ENCODE assay signal across 8 cellular contexts in the genomic region with DNA sequence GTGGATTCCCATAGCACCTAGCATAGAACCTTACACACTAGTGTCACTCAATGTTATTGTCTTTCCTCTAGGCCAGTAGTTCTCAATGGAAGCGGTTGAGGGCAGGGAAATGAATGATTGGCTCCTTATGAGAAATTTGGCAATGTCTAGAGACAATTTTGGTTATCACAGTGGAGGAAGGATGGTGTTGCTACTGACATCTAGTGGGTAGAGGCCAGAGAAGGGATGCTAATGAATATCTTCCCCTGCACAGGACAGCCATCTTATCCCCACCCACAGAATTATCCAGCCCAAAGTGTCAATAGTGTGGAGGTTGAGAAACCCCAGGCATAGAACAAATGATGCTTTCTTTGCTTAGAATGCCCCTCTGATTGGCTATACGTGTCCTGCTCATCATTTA. TPM values are rescaled to one million over a fixed set of nuclear protein-coding genes. Genes with fewer than 3 reads are reported as not detected.
A peak's percentile ranks its signal among the peaks of the same experiment; 100 is the strongest.
DNase-seq lines count a peak whose midpoint lies in the region; ATAC-seq and TF ChIP-seq lines count a peak whose summit lies in the region.

No MANE protein-coding gene starts in this region.

- BruUV-seq in Calu3 (replicated peaks; lab: Mats Ljungman, UMichigan) = no TSS peak

- POLR2A ChIA-PET in activated B cell treated with CpG ODN at 0.5 μM for 24 hours (lab: Charles Lee) = no interaction called here

- H3K4me1 ChIP-seq in left lung = no peaks in the 10 kb centered on the region

- no peaks in the 10 kb centered on the region for H3K27me3 ChIP-seq in left lung

- H3K9me3 Mint-ChIP-seq in Calu3 (ENCODE audit: low read depth, unreplicated experiment) (no peaks in the 10 kb centered on the region), activated B cell treated with CpG ODN at 0.5 μM for 24 hours (peaks cover 2% of the 10 kb centered on the region)

- H3K4me1 Mint-ChIP-seq in Calu3 (ENCODE audit: low read depth, unreplicated experiment) = no peaks in the 10 kb centered on the region
- H3K4me1 Mint-ChIP-seq in activated B cell treated with CpG ODN at 0.5 μM for 24 hours = peaks cover 35% of the 10 kb centered on the region

- CTCF ChIA-PET in Calu3 (lab: Charles Lee) = no interaction called here
- CTCF ChIA-PET in activated B cell treated with CpG ODN at 0.5 μM for 24 hours (lab: Charles Lee) = no interaction called here

- TF ChIP-seq CTCF in Calu3 (IDR thresholded peaks at IDR 0.05; ENCODE audit: unreplicated experiment) (peak; percentile 29), activated B cell treated with CpG ODN at 0.5 μM for 24 hours (IDR thresholded peaks at IDR 0.05) (no peak), left lung (IDR thresholded peaks at IDR 0.05) (peak in 1 of 2 donors; percentile 26)

- no peaks in the 10 kb centered on the region for H3K9me3 ChIP-seq in left lung

- H3K27me3 Mint-ChIP-seq in Calu3 (ENCODE audit: unreplicated experiment) (no peaks in the 10 kb centered on the region), activated B cell treated with CpG ODN at 0.5 μM for 24 hours (no peaks in the 10 kb centered on the region)

- H3K36me3 ChIP-seq in left lung = no peaks in the 10 kb centered on the region

- H3K4me3 Mint-ChIP-seq in Calu3 (ENCODE audit: low read depth, unreplicated experiment) (no peak overlapping the region), activated B cell treated with CpG ODN at 0.5 μM for 24 hours (no peak overlapping the region)

- intact Hi-C loops in Calu3 (cut with micrococcal nuclease; ENCODE audit: unreplicated experiment) (loop anchor here (1.0 kb wide), 2 partner anchors 89 to 135 kb away; no protein-coding TSS in a partner anchor), activated B cell treated with CpG ODN at 0.5 μM for 24 hours (cut with micrococcal nuclease) (no loop called here), left lung (cut with DNase I) (loop anchor here in 1 of 2 donors (10.0 kb wide), 1 partner anchor 87 kb away; no protein-coding TSS in a partner anchor)

- H3K27ac Mint-ChIP-seq in Calu3 (ENCODE audit: unreplicated experiment) = no peak overlapping the region
- H3K27ac Mint-ChIP-seq in activated B cell treated with CpG ODN at 0.5 μM for 24 hours = no peak overlapping the region

- H3K27ac ChIP-seq in left lung = no peak overlapping the region

- DNase-seq in Calu3 = peak; percentile 24
- no peak for DNase-seq in activated B cell treated with CpG ODN at 0.5 μM for 24 hours
- DNase-seq in left lung = no peak
- no peak for DNase-seq in NCI-H2081 treated with DMSO at 0.1 percent for 48 hours (lab: John Stamatoyannopoulos, UW)
- DNase-seq in activated T-cell treated with anti-CD3 and anti-CD28 coated beads for 4 hours = no peak
- no peak for DNase-seq in activated effector memory CD4-positive, alpha-beta T cell treated with Interleukin-2 at 50 U/mL for 16 hours
- DNase-seq in NCI-H774 (lab: John Stamatoyannopoulos, UW) = no peak

- ATAC-seq in HG02885 (IDR thresholded peaks at IDR 0.05; ENCODE audit: poor library complexity, unreplicated experiment) (peak; percentile 53), activated B cell treated with CpG ODN at 0.5 μM for 24 hours (ENCODE audit: low read depth) (peak; percentile 21), left lung (peak; percentile 59)

- no peak overlapping the region for H3K4me3 ChIP-seq in left lung

- H3K36me3 Mint-ChIP-seq in Calu3 (ENCODE audit: insufficient read depth, unreplicated experiment) (no peaks in the 10 kb centered on the region), activated B cell treated with CpG ODN at 0.5 μM for 24 hours (ENCODE audit: low read depth) (no peaks in the 10 kb centered on the region)

RNA-seq across cellular contexts. Expression of a gene that starts 15.8 kb away (rescaled TPM):
- total RNA-seq in Calu3 (2022) (not detected in 2 replicates), activated B cell treated with CpG ODN at 0.5 μM for 24 hours (not detected in 2 replicates), left lung (under 1 TPM; 0.16 to 0.26 TPM)

RNA-seq across cellular contexts. Expression of a gene that starts 39.6 kb away (rescaled TPM):
- 143 and 169 TPM in 2 replicates for total RNA-seq in Calu3 (2022)
- 46.2 and 47.2 TPM in 2 replicates for total RNA-seq in activated B cell treated with CpG ODN at 0.5 μM for 24 hours
- 100 to 1,000 TPM; 347 to 508 TPM for total RNA-seq in left lung
